ENCODE assay signal across 1 cellular context in the genomic region with DNA sequence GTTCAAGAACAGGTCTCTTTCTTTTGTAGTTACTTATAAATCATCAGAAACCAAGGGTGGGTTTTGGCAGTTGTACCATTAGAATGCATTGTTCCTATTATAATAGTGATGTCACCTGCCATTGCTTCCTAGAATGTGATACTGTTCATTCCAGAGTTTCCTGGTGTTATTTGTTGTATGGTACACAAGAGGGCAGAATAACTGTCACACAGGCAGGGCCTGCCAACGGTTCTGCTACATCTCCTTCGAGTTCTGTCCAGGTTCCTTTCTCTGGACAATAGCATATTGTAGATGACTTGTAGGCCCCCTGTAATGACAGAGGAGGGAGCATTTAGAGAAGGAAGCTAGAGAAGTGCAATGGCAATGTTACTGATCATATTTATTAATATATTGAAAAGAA.
TF ChIP-seq lines count a peak whose summit lies in the region.

No MANE protein-coding gene starts in this region.

TF ChIP-seq in Ishikawa, 13 proteins besides CTCF, POLR2A, EP300 and RAD21 (continued from another document):
- TF ChIP-seq, protein P1, sequence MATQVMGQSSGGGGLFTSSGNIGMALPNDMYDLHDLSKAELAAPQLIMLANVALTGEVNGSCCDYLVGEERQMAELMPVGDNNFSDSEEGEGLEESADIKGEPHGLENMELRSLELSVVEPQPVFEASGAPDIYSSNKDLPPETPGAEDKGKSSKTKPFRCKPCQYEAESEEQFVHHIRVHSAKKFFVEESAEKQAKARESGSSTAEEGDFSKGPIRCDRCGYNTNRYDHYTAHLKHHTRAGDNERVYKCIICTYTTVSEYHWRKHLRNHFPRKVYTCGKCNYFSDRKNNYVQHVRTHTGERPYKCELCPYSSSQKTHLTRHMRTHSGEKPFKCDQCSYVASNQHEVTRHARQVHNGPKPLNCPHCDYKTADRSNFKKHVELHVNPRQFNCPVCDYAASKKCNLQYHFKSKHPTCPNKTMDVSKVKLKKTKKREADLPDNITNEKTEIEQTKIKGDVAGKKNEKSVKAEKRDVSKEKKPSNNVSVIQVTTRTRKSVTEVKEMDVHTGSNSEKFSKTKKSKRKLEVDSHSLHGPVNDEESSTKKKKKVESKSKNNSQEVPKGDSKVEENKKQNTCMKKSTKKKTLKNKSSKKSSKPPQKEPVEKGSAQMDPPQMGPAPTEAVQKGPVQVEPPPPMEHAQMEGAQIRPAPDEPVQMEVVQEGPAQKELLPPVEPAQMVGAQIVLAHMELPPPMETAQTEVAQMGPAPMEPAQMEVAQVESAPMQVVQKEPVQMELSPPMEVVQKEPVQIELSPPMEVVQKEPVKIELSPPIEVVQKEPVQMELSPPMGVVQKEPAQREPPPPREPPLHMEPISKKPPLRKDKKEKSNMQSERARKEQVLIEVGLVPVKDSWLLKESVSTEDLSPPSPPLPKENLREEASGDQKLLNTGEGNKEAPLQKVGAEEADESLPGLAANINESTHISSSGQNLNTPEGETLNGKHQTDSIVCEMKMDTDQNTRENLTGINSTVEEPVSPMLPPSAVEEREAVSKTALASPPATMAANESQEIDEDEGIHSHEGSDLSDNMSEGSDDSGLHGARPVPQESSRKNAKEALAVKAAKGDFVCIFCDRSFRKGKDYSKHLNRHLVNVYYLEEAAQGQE (IDR thresholded peaks at IDR 0.05; ENCODE audit: low read depth) = no peak
- TF ChIP-seq TAF1 (IDR thresholded peaks at IDR 0.05; ENCODE audit: low read depth) (no peak), NFIC (IDR thresholded peaks at IDR 0.05) (no peak), EGR1 (IDR thresholded peaks at IDR 0.05) (no peak)
